In genomic region chr10:131907679-131908078, GRCh38 we compare ENCODE assay signal across 21 cellular contexts. TPM values are rescaled to one million over a fixed set of nuclear protein-coding genes. Genes with fewer than 3 reads are reported as not detected.
DNase-seq lines count a peak whose midpoint lies in the region; ATAC-seq and TF ChIP-seq lines count a peak whose summit lies in the region.
"Had no signal": no experiment of that assay in that cellular context is flagged by ENCODE, and none has a peak within 500 bp of the region (broad histone marks: within the 10 kb centered on the region; RNA-seq: fewer than 3 reads in every experiment).

No MANE protein-coding gene starts in this region.

- CTCF ChIA-PET in CD4-positive, alpha-beta memory T cell (lab: Charles Lee; ENCODE audit: partially characterized antibody), result interaction anchor here (0.9 to 2.1 kb wide), 4 partner anchors 12 to 115 kb away, joined by 3 to 5 read pairs (median 4); no protein-coding TSS in a partner anchor
- CTCF ChIA-PET in HEK293 (lab: Yijun Ruan, JAX), result interaction anchor here (0.7 kb wide), 2 partner anchors 9 to 22 kb away, joined by 3 to 4 read pairs; no protein-coding TSS in a partner anchor
- CTCF ChIA-PET in naive thymus-derived CD4-positive, alpha-beta T cell (lab: Charles Lee), result interaction anchor here (0.6 to 2.0 kb wide), 5 partner anchors 8 to 647 kb away, joined by 3 to 7 read pairs (median 3); no protein-coding TSS in a partner anchor

- no peaks in the 10 kb centered on the region for H3K27me3 Mint-ChIP-seq in CD4-positive, alpha-beta memory T cell
- no peaks in the 10 kb centered on the region for H3K27me3 Mint-ChIP-seq in activated naive CD8-positive, alpha-beta T cell treated with anti-CD3 and anti-CD28 coated beads for 36 hours
- no peaks in the 10 kb centered on the region for H3K27me3 Mint-ChIP-seq in naive thymus-derived CD4-positive, alpha-beta T cell
- H3K27me3 Mint-ChIP-seq: naive B cell had no signal

- H3K4me3 Mint-ChIP-seq in CD4-positive, alpha-beta memory T cell, result peak overlapping the region; percentile 51 to 82 (median 70)
- peak overlapping the region; percentile 34 for H3K4me3 Mint-ChIP-seq in activated naive CD8-positive, alpha-beta T cell treated with anti-CD3 and anti-CD28 coated beads for 36 hours
- H3K4me3 Mint-ChIP-seq in naive thymus-derived CD4-positive, alpha-beta T cell, result peak overlapping the region; percentile 62 to 92 (median 84)

- H3K36me3 ChIP-seq in CD4-positive, alpha-beta memory T cell (ENCODE audit: insufficient read depth, low read length), result peaks cover 17% of the 10 kb centered on the region
- peaks cover 18 to 46% of the 10 kb centered on the region in 2 experiments; a peak in 2 of 3 replicates for H3K36me3 ChIP-seq in HEK293 (ENCODE audit: control insufficient read depth in 2 of 2, insufficient read depth in 1 of 2, low read length in 2 of 2)
- H3K36me3 ChIP-seq in naive thymus-derived CD4-positive, alpha-beta T cell (ENCODE audit: control insufficient read depth in 2 of 3, insufficient read depth in 3 of 3, low read length in 3 of 3), result peaks cover 0 to 17% (median 0%) of the 10 kb centered on the region in 3 experiments
- H3K36me3 ChIP-seq: transverse colon had no signal

- peak; percentile 30 to 58 (median 39) for DNase-seq in CD4-positive, alpha-beta memory T cell
- DNase-seq in activated naive CD8-positive, alpha-beta T cell treated with anti-CD3 and anti-CD28 coated beads for 36 hours, result no peak
- DNase-seq in naive thymus-derived CD4-positive, alpha-beta T cell, result peak in 7 of 9 donors; percentile 49 to 77 (median 67)
- DNase-seq in NCI-H2029 treated with DMSO at 0.1 percent for 48 hours (lab: John Stamatoyannopoulos, UW) (no peak), T-helper 1 cell (no peak)
- DNase-seq: activated effector memory CD4-positive, alpha-beta T cell treated with Interleukin-2 at 50 U/mL for 16 hours; BE2C; cortex of kidney; GOT3; KG1; lower lobe of right lung; naive B cell; NCI-H1417; NCI-H2171; posterior cingulate gyrus; small intestine; transverse colon had no signal

- H3K4me1 ChIP-seq in CD4-positive, alpha-beta memory T cell (ENCODE audit: insufficient read depth, low read length), result peaks cover 77% of the 10 kb centered on the region
- peaks cover 26% of the 10 kb centered on the region for H3K4me1 ChIP-seq in HEK293 (ENCODE audit: control insufficient read depth, insufficient read depth, low read length)
- peaks cover 33 to 76% of the 10 kb centered on the region in 2 donors for H3K4me1 ChIP-seq in naive thymus-derived CD4-positive, alpha-beta T cell (ENCODE audit: control insufficient read depth in 2 of 2, insufficient read depth in 2 of 2, low read length in 2 of 2)
- H3K4me1 ChIP-seq: BE2C had no signal

- POLR2A ChIA-PET in CD4-positive, alpha-beta memory T cell (lab: Charles Lee; ENCODE audit: partially characterized antibody), result interaction anchor here (1.3 kb wide), 1 partner anchor 65 kb away, joined by 4 read pairs; no protein-coding TSS in a partner anchor
- POLR2A ChIA-PET in HEK293 (lab: Yijun Ruan, JAX), result no interaction called here
- POLR2A ChIA-PET in naive thymus-derived CD4-positive, alpha-beta T cell (lab: Charles Lee), result interaction anchor here (0.7 to 2.1 kb wide), 8 partner anchors 8 to 73 kb away, joined by 3 to 7 read pairs (median 4); partner anchors contain the start of gene BNIP3

- H3K9me3 Mint-ChIP-seq in CD4-positive, alpha-beta memory T cell, result no peaks in the 10 kb centered on the region
- H3K9me3 Mint-ChIP-seq in activated naive CD8-positive, alpha-beta T cell treated with anti-CD3 and anti-CD28 coated beads for 36 hours, result no peaks in the 10 kb centered on the region
- peaks cover 0 to 4% (median 0%) of the 10 kb centered on the region in 11 donors for H3K9me3 Mint-ChIP-seq in naive thymus-derived CD4-positive, alpha-beta T cell

- peaks cover 52 to 91% (median 71%) of the 10 kb centered on the region in 4 donors for H3K4me1 Mint-ChIP-seq in CD4-positive, alpha-beta memory T cell
- H3K4me1 Mint-ChIP-seq in activated naive CD8-positive, alpha-beta T cell treated with anti-CD3 and anti-CD28 coated beads for 36 hours, result peaks cover 73% of the 10 kb centered on the region
- H3K4me1 Mint-ChIP-seq in naive thymus-derived CD4-positive, alpha-beta T cell, result peaks cover 60 to 98% (median 87%) of the 10 kb centered on the region in 7 donors

- H3K4me3 ChIP-seq in CD4-positive, alpha-beta memory T cell (ENCODE audit: low read length in 2 of 2), result no peak overlapping the region
- H3K4me3 ChIP-seq in HEK293 (ENCODE audit: low read depth, low read length), result no peak overlapping the region
- H3K4me3 ChIP-seq in naive thymus-derived CD4-positive, alpha-beta T cell (ENCODE audit: low read length), result no peak overlapping the region
- H3K4me3 ChIP-seq: lower lobe of right lung, Peyer's patch, transverse colon had no signal

- TF ChIP-seq CTCF in HEK293 (tag by site-specific recombination; IDR thresholded peaks at IDR 0.05), result no peak

- peak overlapping the region; percentile 4 for H3K27ac ChIP-seq in CD4-positive, alpha-beta memory T cell (ENCODE audit: low read depth, low read length)
- H3K27ac ChIP-seq in HEK293 (ENCODE audit: extremely low read depth, low read depth, low read length), result no peak overlapping the region
- H3K27ac ChIP-seq in naive thymus-derived CD4-positive, alpha-beta T cell (ENCODE audit: low read depth, low read length), result peak overlapping the region; percentile 70
- H3K27ac ChIP-seq: lower lobe of right lung, Peyer's patch, transverse colon had no signal

- H3K36me3 Mint-ChIP-seq in CD4-positive, alpha-beta memory T cell, result peaks cover 18 to 42% of the 10 kb centered on the region in 2 donors
- H3K36me3 Mint-ChIP-seq in activated naive CD8-positive, alpha-beta T cell treated with anti-CD3 and anti-CD28 coated beads for 36 hours, result peaks cover 42% of the 10 kb centered on the region
- peaks cover 0 to 37% (median 9%) of the 10 kb centered on the region in 5 donors for H3K36me3 Mint-ChIP-seq in naive thymus-derived CD4-positive, alpha-beta T cell

- H3K27ac Mint-ChIP-seq in CD4-positive, alpha-beta memory T cell, result peak overlapping the region; percentile 79 to 95 (median 90)
- peak overlapping the region; percentile 88 for H3K27ac Mint-ChIP-seq in activated naive CD8-positive, alpha-beta T cell treated with anti-CD3 and anti-CD28 coated beads for 36 hours
- peak overlapping the region; percentile 84 to 98 (median 92) for H3K27ac Mint-ChIP-seq in naive thymus-derived CD4-positive, alpha-beta T cell

- peak; percentile 57 for ATAC-seq in naive thymus-derived CD4-positive, alpha-beta T cell
- no peak for ATAC-seq in HG02763 (IDR thresholded peaks at IDR 0.05; ENCODE audit: unreplicated experiment)
- ATAC-seq: lower lobe of right lung, SK-N-SH treated with all-trans-retinoic acid at 6 μM for 48 hours had no signal

- no peaks in the 10 kb centered on the region for H3K9me3 ChIP-seq in CD4-positive, alpha-beta memory T cell (ENCODE audit: control insufficient read depth in 1 of 2, low read length in 2 of 2)
- H3K9me3 ChIP-seq in HEK293 (ENCODE audit: control insufficient read depth, insufficient read depth, low read depth, low read length), result no peaks in the 10 kb centered on the region
- H3K9me3 ChIP-seq in naive thymus-derived CD4-positive, alpha-beta T cell (ENCODE audit: control insufficient read depth in 2 of 3, low read length in 3 of 3), result no peaks in the 10 kb centered on the region
- H3K9me3 ChIP-seq: BE2C, lower lobe of right lung, Peyer's patch, transverse colon had no signal

- intact Hi-C loops in CD4-positive, alpha-beta memory T cell (cut with micrococcal nuclease), result loop anchor here (10.0 kb wide), 1 partner anchor 1347 kb away; no protein-coding TSS in a partner anchor
- intact Hi-C loops in naive thymus-derived CD4-positive, alpha-beta T cell (cut with micrococcal nuclease), result loop anchor here in 1 of 2 donors (1.0 to 2.0 kb wide), 4 partner anchors 7 to 65 kb away; no protein-coding TSS in a partner anchor

- no peaks in the 10 kb centered on the region for H3K27me3 ChIP-seq in CD4-positive, alpha-beta memory T cell (ENCODE audit: insufficient read depth, low read length)
- H3K27me3 ChIP-seq in naive thymus-derived CD4-positive, alpha-beta T cell (ENCODE audit: control insufficient read depth in 2 of 2, insufficient read depth in 2 of 2, low read length in 2 of 2), result no peaks in the 10 kb centered on the region
- H3K27me3 ChIP-seq: BE2C, Peyer's patch, transverse colon had no signal

TF ChIP-seq in HEK293, 187 proteins besides CTCF, POLR2A, EP300 and RAD21:
- TF ChIP-seq ZNF24 (tag by site-specific recombination; IDR thresholded peaks at IDR 0.05) (no peak), ZNF600 (tag by site-specific recombination; IDR thresholded peaks at IDR 0.05) (0 out of 2 replicates have a peak, but pooled peaks have one; percentile 57)

RNA-seq across cellular contexts. Expression of gene PPP2R2D, which starts 6.9 kb away (rescaled TPM):
- 10 to 100 TPM; 47.2 to 49.2 TPM for total RNA-seq in CD4-positive, alpha-beta memory T cell
- polyA plus RNA-seq in CD4-positive, alpha-beta memory T cell, result 10 to 100 TPM; 25.7 to 36.2 TPM
- 10 to 100 TPM; 24.4 to 25.7 TPM for total RNA-seq in activated naive CD8-positive, alpha-beta T cell treated with anti-CD3 and anti-CD28 coated beads for 36 hours
- 10 to 100 TPM; 37.1 to 61.3 (median 40.1) TPM for total RNA-seq in naive thymus-derived CD4-positive, alpha-beta T cell
- 10 to 100 TPM; 35.0 to 47.4 TPM for polyA plus RNA-seq in naive thymus-derived CD4-positive, alpha-beta T cell

Comparison
In these comparisons a context has a peak if more than half of its experiments do, and no peak if none do; other contexts are left out.
1. DNase-seq: peak in CD4-positive, alpha-beta memory T cell (5 of 5) and naive thymus-derived CD4-positive, alpha-beta T cell (7 of 9); none in activated naive CD8-positive, alpha-beta T cell treated with anti-CD3 and anti-CD28 coated beads for 36 hours (single experiment), NCI-H2029 treated with DMSO at 0.1 percent for 48 hours (single experiment) and T-helper 1 cell (0 of 5).
2. H3K4me3 Mint-ChIP-seq: peak in every context shown above with its lines; median percentile 84 in naive thymus-derived CD4-positive, alpha-beta T cell; 70 in CD4-positive, alpha-beta memory T cell; 34 in activated naive CD8-positive, alpha-beta T cell treated with anti-CD3 and anti-CD28 coated beads for 36 hours.
3. Peak in every context shown above with its lines, with median percentiles within 50 percentile points of each other: H3K27ac Mint-ChIP-seq.